Comparison of ENCODE assay signal across 20 cellular contexts in the genomic region with DNA sequence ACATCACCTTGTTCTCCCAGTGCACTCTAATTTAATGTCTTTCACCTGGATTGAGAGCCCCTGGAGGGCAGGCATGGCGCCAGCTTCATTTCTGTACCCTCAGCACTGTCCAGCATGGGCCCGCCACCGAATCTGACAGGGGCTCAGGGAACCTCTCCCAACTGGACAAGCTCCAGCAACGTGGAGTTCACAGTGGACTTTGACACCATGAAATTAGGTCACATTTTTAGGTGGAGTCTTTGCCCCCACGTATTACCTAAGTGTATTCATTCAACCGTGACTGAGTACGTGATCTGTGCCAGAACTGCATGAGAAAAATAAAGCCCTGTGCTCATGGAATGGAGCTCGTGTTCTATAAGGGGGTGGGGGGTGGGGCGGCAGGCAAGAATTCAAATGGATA.
DNase-seq lines count a peak whose midpoint lies in the region; ATAC-seq, FAIRE-seq and TF ChIP-seq lines count a peak whose summit lies in the region.
"Had no signal": no experiment of that assay in that cellular context is flagged by ENCODE, and none has a peak within 500 bp of the region (broad histone marks: within the 10 kb centered on the region; RNA-seq: fewer than 3 reads in every experiment).

No MANE protein-coding gene starts in this region.

- no peak overlapping the region for H3K27ac Mint-ChIP-seq in activated naive CD4-positive, alpha-beta T cell treated with anti-CD3 and anti-CD28 coated beads, Interleukin-2, amount 10 ng/mL, durations not matched to agents 7 days and 5 days
- H3K27ac Mint-ChIP-seq: activated CD8-positive, alpha-beta T cell treated with anti-CD3 and anti-CD28 coated beads for 36 hours; activated naive CD8-positive, alpha-beta T cell treated with anti-CD3 and anti-CD28 coated beads, Interleukin-2, amount 10 ng/mL, durations not matched to agents 7 days and 5 days; naive B cell had no signal

- no peak for TF ChIP-seq POLR2A in HepG2 (IDR thresholded peaks at IDR 0.05; ENCODE audit: insufficient read depth in 1 of 2, low read depth in 2 of 2, low read length in 2 of 2)

- no peak overlapping the region for H3K9ac ChIP-seq in HepG2 (ENCODE audit: insufficient read depth, low read depth, low read length)

- no peak for TF ChIP-seq RAD21 in HepG2 (CRISPR knock-in tag; IDR thresholded peaks at IDR 0.05)

- no peak overlapping the region for H3K4me3 ChIP-seq in HepG2 (replicated peaks in 1 of 3; ENCODE audit: insufficient read depth in 1 of 3, low read depth in 2 of 3, low read length in 3 of 3)

- in situ Hi-C loops in HepG2 (cut with HindIII; ENCODE audit: extremely low pct_ligation_motif_present, low pct_unique_long_range_greater_than_20kb), result no loop called here

- no peak for ATAC-seq in HepG2
- ATAC-seq: activated CD8-positive, alpha-beta T cell treated with anti-CD3 and anti-CD28 coated beads for 36 hours; left ventricle myocardium superior; stimulated activated naive CD8-positive, alpha-beta T cell treated with anti-CD3 and anti-CD28 coated beads, Interleukin-15, Interleukin-2, amounts not matched to agents 100 U/mL and 50 U/mL, for 24 hours had no signal

- CTCF ChIA-PET in HepG2 (lab: Yijun Ruan, JAX; ENCODE audit: low intra/inter-chr PET ratio, low total read pairs), result no interaction called here
- CTCF ChIA-PET in activated naive CD4-positive, alpha-beta T cell treated with anti-CD3 and anti-CD28 coated beads, Interleukin-2, amount 10 ng/mL, durations not matched to agents 7 days and 5 days (lab: Charles Lee), result no interaction called here

- H3K27me3 ChIP-seq in HepG2 (ENCODE audit: control insufficient read depth in 1 of 2, insufficient read depth in 2 of 2, low read length in 2 of 2), result peaks cover 0 to 7% of the 10 kb centered on the region in 2 experiments; a peak in 2 of 5 replicates

- H3K27ac ChIP-seq in VCaP (peak overlapping the region; percentile 23; the same call in 1 of the 2 replicates), HepG2 (ENCODE audit: extremely low read length, insufficient read depth, low read length) (no peak overlapping the region)
- H3K27ac ChIP-seq: 22Rv1 had no signal

- no peaks in the 10 kb centered on the region for H3K79me2 ChIP-seq in HepG2 (ENCODE audit: insufficient read depth, low read length)

- peaks cover 31% of the 10 kb centered on the region for H3K4me1 Mint-ChIP-seq in activated naive CD4-positive, alpha-beta T cell treated with anti-CD3 and anti-CD28 coated beads, Interleukin-2, amount 10 ng/mL, durations not matched to agents 7 days and 5 days

- no peaks in the 10 kb centered on the region for H3K9me3 ChIP-seq in HepG2 (ENCODE audit: low read length)

- H3K4me3 Mint-ChIP-seq in activated naive CD4-positive, alpha-beta T cell treated with anti-CD3 and anti-CD28 coated beads, Interleukin-2, amount 10 ng/mL, durations not matched to agents 7 days and 5 days, result no peak overlapping the region
- H3K4me3 Mint-ChIP-seq: activated CD8-positive, alpha-beta T cell treated with anti-CD3 and anti-CD28 coated beads for 36 hours; activated naive CD8-positive, alpha-beta T cell treated with anti-CD3 and anti-CD28 coated beads, Interleukin-2, amount 10 ng/mL, durations not matched to agents 7 days and 5 days; naive B cell had no signal

- H3K36me3 Mint-ChIP-seq in activated naive CD4-positive, alpha-beta T cell treated with anti-CD3 and anti-CD28 coated beads, Interleukin-2, amount 10 ng/mL, durations not matched to agents 7 days and 5 days, result no peaks in the 10 kb centered on the region
- H3K36me3 Mint-ChIP-seq: activated naive CD8-positive, alpha-beta T cell treated with anti-CD3 and anti-CD28 coated beads, Interleukin-2, amount 10 ng/mL, durations not matched to agents 7 days and 5 days; naive B cell had no signal

- intact Hi-C loops in HepG2 (cut with micrococcal nuclease; ENCODE audit: unreplicated experiment), result no loop called here

- H3K4me1 ChIP-seq in HepG2 (ENCODE audit: insufficient read depth, low read length), result peaks cover 33% of the 10 kb centered on the region

- no peak overlapping the region; the same call in 1 of the 2 replicates for H3K4me2 ChIP-seq in HepG2 (ENCODE audit: low read depth, low read length)

- POLR2A ChIA-PET in HepG2 (lab: Yijun Ruan, JAX), result no interaction called here

- peaks cover 2% of the 10 kb centered on the region for H3K9me3 Mint-ChIP-seq in activated naive CD4-positive, alpha-beta T cell treated with anti-CD3 and anti-CD28 coated beads, Interleukin-2, amount 10 ng/mL, durations not matched to agents 7 days and 5 days
- H3K9me3 Mint-ChIP-seq: activated CD8-positive, alpha-beta T cell treated with anti-CD3 and anti-CD28 coated beads for 36 hours; activated naive CD8-positive, alpha-beta T cell treated with anti-CD3 and anti-CD28 coated beads, Interleukin-2, amount 10 ng/mL, durations not matched to agents 7 days and 5 days had no signal

- H3K36me3 ChIP-seq in HepG2 (replicated peaks in 1 of 2; ENCODE audit: control insufficient read depth in 1 of 2, insufficient read depth in 2 of 2, low read length in 2 of 2), result no peaks in the 10 kb centered on the region

- TF ChIP-seq CTCF in VCaP (conservative IDR thresholded peaks at IDR 0.05) (no peak), HepG2 (CRISPR knock-in tag; IDR thresholded peaks at IDR 0.05) (no peak)

- DNase-seq in DMS 273 (lab: John Stamatoyannopoulos, UW; ENCODE audit: unreplicated experiment) (peak; percentile 6), DMS 273 treated with DMSO at 0.1 percent for 48 hours (lab: John Stamatoyannopoulos, UW) (no peak), NCI-H1105 treated with DMSO at 0.1 percent for 48 hours (lab: John Stamatoyannopoulos, UW) (peak; percentile 61), HepG2 (ENCODE audit: low spot score) (peak; percentile 10), AML-193 (lab: John Stamatoyannopoulos, UW) (no peak)
- DNase-seq in activated effector memory CD4-positive, alpha-beta T cell treated with Interleukin-2 at 50 U/mL for 16 hours, result no peak
- no peak for DNase-seq in activated naive CD4-positive, alpha-beta T cell treated with anti-CD3 and anti-CD28 coated beads, Interleukin-2, amount 10 ng/mL, durations not matched to agents 7 days and 5 days
- DNase-seq: activated CD4-positive, CD25-positive, alpha-beta regulatory T cell treated with anti-CD3 and anti-CD28 coated beads, Interleukin-2, amount 50 U/mL, for 72 hours; activated CD8-positive, alpha-beta T cell treated with anti-CD3 and anti-CD28 coated beads for 36 hours; activated effector memory CD4-positive, alpha-beta T cell treated with anti-CD3 and anti-CD28 coated beads, Interleukin-2, amount 50 U/mL, for 16 hours; activated naive CD8-positive, alpha-beta T cell treated with anti-CD3 and anti-CD28 coated beads, Interleukin-2, amount 10 ng/mL, durations not matched to agents 7 days and 5 days; left ventricle myocardium superior; naive B cell; NCI-H2081 treated with DMSO at 0.1 percent for 48 hours; NCI-H69; OCI-M1; stimulated activated naive CD8-positive, alpha-beta T cell treated with anti-CD3 and anti-CD28 coated beads, Interleukin-15, Interleukin-2, amounts not matched to agents 100 U/mL and 50 U/mL, for 24 hours had no signal

- 10% methylated on average over 9 of the region's 9 CpGs for WGBS in HepG2 (ENCODE audit: low lambda C conversion rate)

- no TSS peak for BruUV-seq in HepG2 (replicated peaks; lab: Mats Ljungman, UMichigan)

- no peaks in the 10 kb centered on the region for H4K20me1 ChIP-seq in HepG2 (ENCODE audit: insufficient read depth, low read length)

- H3K27me3 Mint-ChIP-seq in activated naive CD4-positive, alpha-beta T cell treated with anti-CD3 and anti-CD28 coated beads, Interleukin-2, amount 10 ng/mL, durations not matched to agents 7 days and 5 days, result peaks cover 67% of the 10 kb centered on the region

- no peak overlapping the region for H2AFZ ChIP-seq in HepG2 (ENCODE audit: low read length)

- FAIRE-seq in HepG2 (lab: Jason Lieb, UNC), result no peak
- FAIRE-seq: G401.6 had no signal

- no peak for TF ChIP-seq EP300 in HepG2 (IDR thresholded peaks at IDR 0.05; ENCODE audit: low read depth in 2 of 2, low read length in 2 of 2)
- no peak for TF ChIP-seq EP300 in HepG2 (CRISPR knock-in tag; IDR thresholded peaks at IDR 0.05; ENCODE audit: borderline replicate concordance)

TF ChIP-seq in HepG2, 621 proteins besides CTCF, POLR2A, EP300 and RAD21 (continues in another document):
- no peak for TF ChIP-seq ZNF879 (CRISPR knock-in tag; IDR thresholded peaks at IDR 0.05)
- no peak for TF ChIP-seq SMAD1 (CRISPR knock-in tag; IDR thresholded peaks at IDR 0.05; ENCODE audit: borderline replicate concordance, low read depth)
- no peak for TF ChIP-seq MEIS2 (CRISPR knock-in tag; IDR thresholded peaks at IDR 0.05)
- no peak for TF ChIP-seq RARA (CRISPR knock-in tag; IDR thresholded peaks at IDR 0.05)
- no peak for TF ChIP-seq ZNF12 (CRISPR knock-in tag; IDR thresholded peaks at IDR 0.05)
- TF ChIP-seq, protein P1, sequence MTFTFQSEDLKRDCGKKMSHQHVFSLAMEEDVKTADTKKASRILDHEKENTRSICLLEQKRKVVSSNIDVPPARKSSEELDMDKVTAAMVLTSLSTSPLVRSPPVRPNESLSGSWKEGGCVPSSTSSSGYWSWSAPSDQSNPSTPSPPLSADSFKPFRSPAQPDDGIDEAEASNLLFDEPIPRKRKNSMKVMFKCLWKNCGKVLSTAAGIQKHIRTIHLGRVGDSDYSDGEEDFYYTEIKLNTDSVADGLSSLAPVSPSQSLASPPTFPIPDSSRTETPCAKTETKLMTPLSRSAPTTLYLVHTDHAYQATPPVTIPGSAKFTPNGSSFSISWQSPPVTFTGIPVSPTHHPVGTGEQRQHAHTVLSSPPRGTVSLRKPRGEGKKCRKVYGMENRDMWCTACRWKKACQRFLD (CRISPR knock-in tag; IDR thresholded peaks at IDR 0.05; ENCODE audit: borderline replicate concordance), result no peak
- TF ChIP-seq, protein P2, sequence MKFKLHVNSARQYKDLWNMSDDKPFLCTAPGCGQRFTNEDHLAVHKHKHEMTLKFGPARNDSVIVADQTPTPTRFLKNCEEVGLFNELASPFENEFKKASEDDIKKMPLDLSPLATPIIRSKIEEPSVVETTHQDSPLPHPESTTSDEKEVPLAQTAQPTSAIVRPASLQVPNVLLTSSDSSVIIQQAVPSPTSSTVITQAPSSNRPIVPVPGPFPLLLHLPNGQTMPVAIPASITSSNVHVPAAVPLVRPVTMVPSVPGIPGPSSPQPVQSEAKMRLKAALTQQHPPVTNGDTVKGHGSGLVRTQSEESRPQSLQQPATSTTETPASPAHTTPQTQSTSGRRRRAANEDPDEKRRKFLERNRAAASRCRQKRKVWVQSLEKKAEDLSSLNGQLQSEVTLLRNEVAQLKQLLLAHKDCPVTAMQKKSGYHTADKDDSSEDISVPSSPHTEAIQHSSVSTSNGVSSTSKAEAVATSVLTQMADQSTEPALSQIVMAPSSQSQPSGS (CRISPR knock-in tag; IDR thresholded peaks at IDR 0.05), result no peak
- no peak for TF ChIP-seq TCF7 (IDR thresholded peaks at IDR 0.05; ENCODE audit: low read depth)
- TF ChIP-seq KAT8 (CRISPR knock-in tag; IDR thresholded peaks at IDR 0.05), result no peak
- TF ChIP-seq, protein P3, sequence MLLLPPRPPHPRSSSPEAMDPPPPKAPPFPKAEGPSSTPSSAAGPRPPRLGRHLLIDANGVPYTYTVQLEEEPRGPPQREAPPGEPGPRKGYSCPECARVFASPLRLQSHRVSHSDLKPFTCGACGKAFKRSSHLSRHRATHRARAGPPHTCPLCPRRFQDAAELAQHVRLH (CRISPR knock-in tag; IDR thresholded peaks at IDR 0.05; ENCODE audit: borderline replicate concordance, low read depth), result no peak
- TF ChIP-seq KMT2A (CRISPR knock-in tag; IDR thresholded peaks at IDR 0.05), result no peak

Comparison
In these comparisons a context has a peak if more than half of its experiments do, and no peak if none do; other contexts are left out.
1. DNase-seq: peak in DMS 273 (single experiment), NCI-H1105 treated with DMSO at 0.1 percent for 48 hours (single experiment) and HepG2 (single experiment); none in DMS 273 treated with DMSO at 0.1 percent for 48 hours (single experiment), AML-193 (0 of 2), activated effector memory CD4-positive, alpha-beta T cell treated with Interleukin-2 at 50 U/mL for 16 hours (single experiment) and activated naive CD4-positive, alpha-beta T cell treated with anti-CD3 and anti-CD28 coated beads, Interleukin-2, amount 10 ng/mL, durations not matched to agents 7 days and 5 days (single experiment).